ENCODE assay signal across 1 cellular context in the genomic region with DNA sequence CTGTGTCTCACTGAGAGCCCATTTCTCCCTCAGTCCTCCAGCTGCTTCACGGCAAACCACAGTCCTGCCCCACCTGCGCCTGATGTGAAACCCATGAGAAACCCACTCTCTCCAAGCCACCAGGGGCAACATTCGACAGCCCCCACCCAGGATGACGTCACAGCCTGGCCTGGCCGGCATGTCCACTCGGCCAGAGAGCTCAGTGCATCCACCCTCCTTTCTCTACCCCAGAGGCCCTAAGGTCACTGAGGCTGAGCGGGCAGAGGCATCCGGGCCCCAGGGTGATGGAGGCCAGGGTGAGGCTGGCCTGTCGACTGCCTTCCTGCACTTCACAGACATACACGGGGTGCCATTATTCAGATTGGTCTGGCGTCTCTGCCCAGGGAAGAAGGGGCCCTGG.
TF ChIP-seq lines count a peak whose summit lies in the region.

No MANE protein-coding gene starts in this region.

TF ChIP-seq in HepG2, 621 proteins besides CTCF, POLR2A, EP300 and RAD21 (continued from another document):
- TF ChIP-seq ZNF605 (CRISPR knock-in tag; IDR thresholded peaks at IDR 0.05) (no peak), KDM5A (IDR thresholded peaks at IDR 0.05; ENCODE audit: borderline replicate concordance, low read length) (no peak), ZNF512 (CRISPR knock-in tag; IDR thresholded peaks at IDR 0.05) (no peak)
TF ChIP-seq in HepG2: peak in this region for 2.
